14 cellular contexts compared by ENCODE assay signal in genomic region chr18:55856679-55857078, GRCh38.
DNase-seq lines count a peak whose midpoint lies in the region; ATAC-seq, FAIRE-seq and TF ChIP-seq lines count a peak whose summit lies in the region.
"Had no signal": no experiment of that assay in that cellular context is flagged by ENCODE, and none has a peak within 500 bp of the region (broad histone marks: within the 10 kb centered on the region; RNA-seq: fewer than 3 reads in every experiment).

No MANE protein-coding gene starts in this region.

- no peak overlapping the region for H3K4me2 ChIP-seq in H9 (ENCODE audit: insufficient read depth, insufficient read length, low read length)
- H3K4me2 ChIP-seq in H1 (ENCODE audit: insufficient read depth in 1 of 2, low read depth in 2 of 2, low read length in 2 of 2): peak overlapping the region; percentile 29 to 38; a peak in 1 of 4 replicates
- peak overlapping the region; percentile 36 for H3K4me2 ChIP-seq in trophoblast cell (ENCODE audit: low read length)

- H3K4me3 ChIP-seq in RWPE2 (ENCODE audit: severe bottlenecking): no peak overlapping the region
- H3K4me3 ChIP-seq in H1 (ENCODE audit: extremely low read depth in 1 of 4, insufficient read depth in 2 of 4, low read depth in 3 of 4, low read length in 4 of 4): no peak overlapping the region
- H3K4me3 ChIP-seq in trophoblast cell (ENCODE audit: low read depth, low read length): no peak overlapping the region
- no peak overlapping the region for H3K4me3 ChIP-seq in stomach
- H3K4me3 ChIP-seq: SJCRH30 had no signal

- H3K27ac ChIP-seq in H9 (ENCODE audit: insufficient read length, low read depth, low read length) (peak overlapping the region; percentile 81), RWPE2 (ENCODE audit: poor library complexity, severe bottlenecking) (peak overlapping the region; percentile 98), H1 (ENCODE audit: low read depth, low read length) (peak overlapping the region; percentile 3; the same call in 1 of the 2 replicates), trophoblast cell (ENCODE audit: low read depth, low read length) (peak overlapping the region; percentile 97), stomach (no peak overlapping the region)
- H3K27ac ChIP-seq: SJCRH30 had no signal

- no peak overlapping the region for H3K4me3 Mint-ChIP-seq in H9

- no peak overlapping the region for H3K18ac ChIP-seq in H9 (ENCODE audit: insufficient read length, low read depth, low read length)
- no peak overlapping the region for H3K18ac ChIP-seq in H1 (ENCODE audit: extremely low read depth, low read length)
- H3K18ac ChIP-seq in trophoblast cell (ENCODE audit: low read length): no peak overlapping the region

- no peak for TF ChIP-seq POLR2A in H1 (IDR thresholded peaks at IDR 0.05; ENCODE audit: control extremely low read depth in 1 of 2, low read depth in 2 of 2, low read length in 2 of 2)
- TF ChIP-seq POLR2A in stomach (IDR thresholded peaks at IDR 0.05): no peak

- DNase-seq in H9 (no peak), RWPE2 (ENCODE audit: low spot score) (no peak), H1 (ENCODE audit: low read depth in 1 of 2, low spot score in 2 of 2) (no peak), trophoblast cell (no peak), stomach (no peak)
- no peak for DNase-seq in stimulated activated naive CD4-positive, alpha-beta T cell (lab: John Stamatoyannopoulos, UW)
- DNase-seq: COR-L47, DMS153, NCI-H1417, NCI-H1930, RPMI8226 had no signal

- H3K4ac ChIP-seq in H9 (ENCODE audit: low read depth, low read length): no peak overlapping the region
- H3K4ac ChIP-seq in H1 (replicated peaks; ENCODE audit: insufficient read length, low read depth, low read length): no peak overlapping the region
- no peak overlapping the region for H3K4ac ChIP-seq in trophoblast cell (ENCODE audit: low read depth, low read length)

- H4K91ac ChIP-seq in H9 (ENCODE audit: insufficient read length, low read depth, low read length) (no peak overlapping the region), H1 (replicated peaks; ENCODE audit: insufficient read length, low read length) (no peak overlapping the region), trophoblast cell (ENCODE audit: low read depth, low read length) (no peak overlapping the region)

- TF ChIP-seq CTCF in H9 (conservative IDR thresholded peaks at IDR 0.05): no peak
- TF ChIP-seq CTCF in RWPE2 (IDR thresholded peaks at IDR 0.05; ENCODE audit: poor library complexity, severe bottlenecking): no peak
- no peak for TF ChIP-seq CTCF in H1 (IDR thresholded peaks at IDR 0.05; ENCODE audit: control extremely low read depth in 1 of 3, insufficient read depth in 1 of 3, low read depth in 1 of 3, low read length in 3 of 3)
- TF ChIP-seq CTCF in stomach (IDR thresholded peaks at IDR 0.05): no peak

- intact Hi-C loops in stomach (cut with DNase I; ENCODE audit: low total_unique reads): no loop called here

- FAIRE-seq in H1 (lab: Jason Lieb, UNC): no peak
- FAIRE-seq: GM12892 had no signal

- POLR2A ChIA-PET in H1 (lab: Charles Lee; ENCODE audit: partially characterized antibody): interaction anchor here (0.5 to 1.0 kb wide), 2 partner anchors 78 to 629 kb away, joined by 3 read pairs; no protein-coding TSS in a partner anchor

- H2BK120ac ChIP-seq in H9 (ENCODE audit: low read depth, low read length, poor library complexity, severe bottlenecking) (no peak overlapping the region), H1 (replicated peaks; ENCODE audit: low read depth, low read length) (no peak overlapping the region), trophoblast cell (ENCODE audit: insufficient read depth, low read length, poor library complexity) (no peak overlapping the region)

- peak overlapping the region in 2 of 3 experiments; percentile 11 to 29; a peak in 3 of 7 replicates for H3K27ac Mint-ChIP-seq in H9

- ATAC-seq in RWPE2 (ENCODE audit: low read depth) (peak; percentile 3; the same call in 2 of the 3 replicates), HG03196 (IDR thresholded peaks at IDR 0.05; ENCODE audit: unreplicated experiment) (no peak)

- H2BK5ac ChIP-seq in H9 (ENCODE audit: insufficient read length, low read length) (no peak overlapping the region), H1 (ENCODE audit: low read depth, low read length) (no peak overlapping the region), trophoblast cell (ENCODE audit: low read depth, low read length, poor library complexity) (no peak overlapping the region)

- H4K20me1 ChIP-seq in H9 (ENCODE audit: control insufficient read depth, insufficient read depth, insufficient read length) (no peaks in the 10 kb centered on the region), H1 (replicated peaks in 1 of 2; ENCODE audit: control insufficient read depth in 1 of 2, insufficient read depth in 2 of 2, low read length in 2 of 2) (no peaks in the 10 kb centered on the region)

- no peak overlapping the region for H2BK12ac ChIP-seq in H9 (ENCODE audit: insufficient read length, low read depth, low read length)
- no peak overlapping the region for H2BK12ac ChIP-seq in H1 (ENCODE audit: low read depth, low read length)
- no peak overlapping the region for H2BK12ac ChIP-seq in trophoblast cell (ENCODE audit: low read length)

- H3K9me3 ChIP-seq in H9 (ENCODE audit: control insufficient read depth, low read depth, low read length) (no peaks in the 10 kb centered on the region), RWPE2 (ENCODE audit: severe bottlenecking) (no peaks in the 10 kb centered on the region), H1 (ENCODE audit: insufficient read depth in 2 of 2, low read depth in 1 of 2, low read length in 1 of 2) (no peaks in the 10 kb centered on the region), trophoblast cell (ENCODE audit: insufficient read depth, low read depth, low read length) (no peaks in the 10 kb centered on the region), stomach (no peaks in the 10 kb centered on the region)
- H3K9me3 ChIP-seq: SJCRH30 had no signal

- H3K23me2 ChIP-seq in H9 (ENCODE audit: insufficient read length, low read depth, low read length, poor library complexity, severe bottlenecking) (no peaks in the 10 kb centered on the region), H1 (ENCODE audit: low read depth, low read length) (no peaks in the 10 kb centered on the region; the same call in 1 of the 2 replicates)

- TF ChIP-seq RAD21 in H1 (IDR thresholded peaks at IDR 0.05 in 1 of 2, conservative IDR thresholded peaks at IDR 0.05 in 1 of 2; ENCODE audit: low read depth in 2 of 2, low read length in 2 of 2): no peak

- CTCF ChIA-PET in H1 (lab: Charles Lee; ENCODE audit: partially characterized antibody): interaction anchor here (1.8 kb wide), 1 partner anchor 10 kb away, joined by 4 read pairs; no protein-coding TSS in a partner anchor

- H2BK20ac ChIP-seq in H9 (ENCODE audit: low read depth, low read length, poor library complexity, severe bottlenecking) (no peak overlapping the region), H1 (ENCODE audit: low read length) (no peak overlapping the region; the same call in 1 of the 2 replicates)

- peaks cover 28 to 45% of the 10 kb centered on the region in 2 experiments for H3K4me1 Mint-ChIP-seq in H9

- H4K12ac ChIP-seq in trophoblast cell (ENCODE audit: low read depth, low read length): no peak overlapping the region

- H3K27me3 ChIP-seq in H9 (ENCODE audit: insufficient read depth, low read length) (no peaks in the 10 kb centered on the region), RWPE2 (ENCODE audit: insufficient read depth, poor library complexity, severe bottlenecking) (no peaks in the 10 kb centered on the region), H1 (replicated peaks in 1 of 4; ENCODE audit: control insufficient read depth in 3 of 4, extremely low read depth in 1 of 4, insufficient read depth in 3 of 4, low read length in 3 of 4) (no peaks in the 10 kb centered on the region), trophoblast cell (ENCODE audit: insufficient read depth, low read length) (no peaks in the 10 kb centered on the region), stomach (no peaks in the 10 kb centered on the region)
- H3K27me3 ChIP-seq: SJCRH30 had no signal

- no peak overlapping the region for H2BK15ac ChIP-seq in H9 (ENCODE audit: low read depth, low read length)
- H2BK15ac ChIP-seq in H1 (ENCODE audit: low read length): no peak overlapping the region

- H3T11ph ChIP-seq in H9 (ENCODE audit: low read length): no peak overlapping the region

- H3K14ac ChIP-seq in H9 (ENCODE audit: insufficient read depth, low read length): no peak overlapping the region
- no peak overlapping the region for H3K14ac ChIP-seq in H1 (ENCODE audit: insufficient read length)
- H3K14ac ChIP-seq in trophoblast cell (ENCODE audit: low read length): no peak overlapping the region

- no peaks in the 10 kb centered on the region for H3K9me3 Mint-ChIP-seq in H9

- H3K23ac ChIP-seq in H9 (ENCODE audit: insufficient read length, low read depth, low read length) (no peak overlapping the region), H1 (ENCODE audit: insufficient read length) (no peak overlapping the region), trophoblast cell (ENCODE audit: low read length) (no peak overlapping the region)

- H3K79me1 ChIP-seq in H9 (ENCODE audit: insufficient read depth, low read depth, low read length, poor library complexity, severe bottlenecking) (no peaks in the 10 kb centered on the region), H1 (ENCODE audit: low read depth, low read length) (no peaks in the 10 kb centered on the region), trophoblast cell (ENCODE audit: low read length) (peaks cover 28% of the 10 kb centered on the region)

- H4K5ac ChIP-seq in H9 (ENCODE audit: insufficient read length, low read depth, low read length): no peak overlapping the region
- no peak overlapping the region for H4K5ac ChIP-seq in H1 (ENCODE audit: insufficient read length, low read depth, low read length)

- H3K56ac ChIP-seq in H9 (ENCODE audit: insufficient read length, low read depth, low read length) (no peak overlapping the region), H1 (replicated peaks; ENCODE audit: insufficient read length, low read depth, low read length) (no peak overlapping the region)

- H3K4me1 ChIP-seq in H9 (ENCODE audit: insufficient read depth, low read length) (no peaks in the 10 kb centered on the region; the same call in 1 of the 2 replicates), RWPE2 (ENCODE audit: insufficient read depth, poor library complexity, severe bottlenecking) (peaks cover 32% of the 10 kb centered on the region), H1 (replicated peaks in 1 of 4; ENCODE audit: control insufficient read depth in 3 of 4, insufficient read depth in 4 of 4, low read length in 3 of 4) (peaks cover 0 to 7% (median 2%) of the 10 kb centered on the region in 4 experiments; a peak in 3 of 7 replicates), trophoblast cell (ENCODE audit: control insufficient read depth in 1 of 2, insufficient read depth in 2 of 2, low read length in 2 of 2) (peaks cover 8 to 21% of the 10 kb centered on the region in 2 experiments), stomach (no peaks in the 10 kb centered on the region)

- H4K8ac ChIP-seq in H9 (replicated peaks; ENCODE audit: insufficient read length, low read depth, low read length) (no peak overlapping the region), H1 (ENCODE audit: extremely low read depth, insufficient read depth, low read length) (no peak overlapping the region), trophoblast cell (ENCODE audit: low read depth, low read length) (no peak overlapping the region)

- TF ChIP-seq EP300 in H1 (IDR thresholded peaks at IDR 0.05; ENCODE audit: borderline replicate concordance in 1 of 2, low read depth in 2 of 2, low read length in 2 of 2): no peak
- TF ChIP-seq EP300 in stomach (IDR thresholded peaks at IDR 0.05): no peak

- H3K36me3 ChIP-seq in RWPE2 (ENCODE audit: low read depth): no peaks in the 10 kb centered on the region
- H3K36me3 ChIP-seq in H1 (ENCODE audit: control insufficient read depth in 2 of 4, insufficient read depth in 4 of 4, low read length in 3 of 4): no peaks in the 10 kb centered on the region
- H3K36me3 ChIP-seq in trophoblast cell (ENCODE audit: control insufficient read depth in 1 of 2, insufficient read depth in 2 of 2, low read length in 2 of 2): no peaks in the 10 kb centered on the region
- H3K36me3 ChIP-seq in stomach: no peaks in the 10 kb centered on the region
- H3K36me3 ChIP-seq: SJCRH30 had no signal

- H3K27me3 Mint-ChIP-seq in H9 (ENCODE audit: low read depth): no peaks in the 10 kb centered on the region

- H2AK5ac ChIP-seq in H9 (ENCODE audit: insufficient read length, low read length): no peak overlapping the region
- no peak overlapping the region for H2AK5ac ChIP-seq in H1 (ENCODE audit: low read depth, low read length)
- no peak overlapping the region for H2AK5ac ChIP-seq in trophoblast cell (ENCODE audit: low read length)

- no peaks in the 10 kb centered on the region for H3K79me2 ChIP-seq in H9 (ENCODE audit: insufficient read depth, low read length)
- no peaks in the 10 kb centered on the region for H3K79me2 ChIP-seq in H1 (ENCODE audit: control insufficient read depth in 1 of 2, insufficient read depth in 2 of 2, low read length in 2 of 2)
- H3K79me2 ChIP-seq in trophoblast cell (ENCODE audit: control insufficient read depth, insufficient read depth, low read length, poor library complexity): peaks cover 4% of the 10 kb centered on the region

- H2AFZ ChIP-seq in H9 (ENCODE audit: low read length): no peak overlapping the region
- no peak overlapping the region for H2AFZ ChIP-seq in H1 (ENCODE audit: low read length)
- H2AFZ ChIP-seq in trophoblast cell (ENCODE audit: insufficient read depth, low read length, poor library complexity): no peak overlapping the region

- H3K36me3 Mint-ChIP-seq in H9 (ENCODE audit: insufficient read depth in 1 of 3, low read depth in 3 of 3): no peaks in the 10 kb centered on the region; a peak in 1 of 7 replicates

- no peak overlapping the region for H3K9ac ChIP-seq in H9 (ENCODE audit: extremely low read depth, insufficient read length, low read length)
- H3K9ac ChIP-seq in H1 (replicated peaks in 1 of 4; ENCODE audit: extremely low read depth in 1 of 4, low read depth in 3 of 4, low read length in 3 of 4): no peak overlapping the region
- no peak overlapping the region for H3K9ac ChIP-seq in trophoblast cell (ENCODE audit: low read length)

Comparison
In these comparisons a context has a peak if more than half of its experiments do, and no peak if none do; other contexts are left out.
1. H3K27ac ChIP-seq: peak in H9 (single experiment), RWPE2 (single experiment), H1 (single experiment) and trophoblast cell (single experiment); none in stomach (0 of 5).